8 cellular contexts compared by ENCODE assay signal in the genomic region with DNA sequence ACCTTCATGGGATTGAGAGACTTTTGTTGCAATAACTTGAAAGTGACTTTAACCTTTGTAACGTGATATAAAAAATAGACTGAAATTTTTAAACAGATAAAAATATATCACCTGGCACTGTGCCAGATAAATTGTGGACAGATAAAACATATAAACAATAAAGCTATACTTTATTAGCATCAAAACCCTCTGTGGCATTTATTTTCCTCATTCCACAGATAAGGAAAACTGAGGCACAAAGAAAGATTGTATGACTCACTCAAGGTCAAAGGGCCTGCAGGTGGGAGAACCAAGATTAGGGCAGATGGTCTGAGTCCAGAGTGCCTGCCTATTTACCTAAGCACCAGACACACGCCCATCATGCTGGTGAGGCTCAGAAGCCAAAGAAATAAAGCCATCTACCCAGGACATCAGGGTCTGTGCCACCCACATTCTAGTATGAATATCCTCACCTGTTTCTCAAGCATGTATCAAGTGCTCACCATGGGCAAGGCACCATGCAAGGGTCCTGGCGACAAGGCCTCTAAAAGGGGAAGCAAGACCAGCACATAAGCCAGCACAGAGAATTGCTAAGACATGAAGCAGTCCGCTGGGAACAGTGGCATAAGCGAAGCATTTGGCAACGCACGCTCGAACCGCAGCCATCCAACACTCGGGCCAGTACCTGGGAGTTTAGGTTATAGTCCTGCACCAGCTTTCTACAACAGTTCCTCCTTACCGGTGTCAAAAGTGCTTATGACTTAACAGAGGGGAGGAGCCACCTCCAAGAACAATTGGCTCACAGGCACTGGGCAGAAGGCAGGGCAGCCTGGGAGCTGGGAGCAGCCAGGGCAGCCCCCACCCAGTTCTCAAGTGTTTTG. TPM values are rescaled to one million over a fixed set of nuclear protein-coding genes. Genes with fewer than 3 reads are reported as not detected.
DNase-seq lines count a peak whose midpoint lies in the region; ATAC-seq and TF ChIP-seq lines count a peak whose summit lies in the region.

No MANE protein-coding gene starts in this region.

- peak overlapping the region; percentile 75 for H3K4me3 Mint-ChIP-seq in activated naive CD8-positive, alpha-beta T cell treated with anti-CD3 and anti-CD28 coated beads, Interleukin-2, amount 50 U/mL, for 24 hours

- peaks cover 100% of the 10 kb centered on the region for H3K79me2 ChIP-seq in smooth muscle cell (ENCODE audit: low read depth)

- no peaks in the 10 kb centered on the region for H3K9me3 Mint-ChIP-seq in activated naive CD8-positive, alpha-beta T cell treated with anti-CD3 and anti-CD28 coated beads, Interleukin-2, amount 50 U/mL, for 24 hours

- H3K9me3 ChIP-seq in iPS-20b (ENCODE audit: insufficient read depth, low read depth, low read length) = no peaks in the 10 kb centered on the region
- no peaks in the 10 kb centered on the region for H3K9me3 ChIP-seq in smooth muscle cell (replicated peaks; ENCODE audit: low read depth)

- peak; percentile 31 for ATAC-seq in activated naive CD8-positive, alpha-beta T cell treated with anti-CD3 and anti-CD28 coated beads, Interleukin-2, amount 50 U/mL, for 24 hours

- H3K4me1 Mint-ChIP-seq in activated naive CD8-positive, alpha-beta T cell treated with anti-CD3 and anti-CD28 coated beads, Interleukin-2, amount 50 U/mL, for 24 hours = peaks cover 98% of the 10 kb centered on the region

- H3K27ac ChIP-seq in iPS-20b (ENCODE audit: low read length) (peak overlapping the region; percentile 82), smooth muscle cell (ENCODE audit: low read depth) (peak overlapping the region; percentile 95)

- H3K4me1 ChIP-seq in iPS-20b (ENCODE audit: insufficient read depth, low read length) (peaks cover 61% of the 10 kb centered on the region), smooth muscle cell (ENCODE audit: low read depth) (peaks cover 78% of the 10 kb centered on the region)

- H3K9ac ChIP-seq in iPS-20b (ENCODE audit: low read depth, low read length) (peak overlapping the region; percentile 73; the same call in 1 of the 2 replicates), smooth muscle cell (ENCODE audit: low read depth) (peak overlapping the region; percentile 32)

- H2AFZ ChIP-seq in smooth muscle cell (ENCODE audit: low read depth) = no peak overlapping the region

- peak overlapping the region; percentile 10; the same call in 1 of the 2 replicates for H3K4me3 ChIP-seq in GM12864 (ENCODE audit: low read depth, low read length)
- no peak overlapping the region for H3K4me3 ChIP-seq in iPS-20b (ENCODE audit: low read length)
- H3K4me3 ChIP-seq in smooth muscle cell = no peak overlapping the region

- peaks cover 46% of the 10 kb centered on the region for H3K36me3 Mint-ChIP-seq in activated naive CD8-positive, alpha-beta T cell treated with anti-CD3 and anti-CD28 coated beads, Interleukin-2, amount 50 U/mL, for 24 hours (ENCODE audit: low read depth)

- H3K27me3 Mint-ChIP-seq in activated naive CD8-positive, alpha-beta T cell treated with anti-CD3 and anti-CD28 coated beads, Interleukin-2, amount 50 U/mL, for 24 hours = no peaks in the 10 kb centered on the region

- peaks cover 13% of the 10 kb centered on the region; the same call in 1 of the 2 replicates for H3K36me3 ChIP-seq in iPS-20b (ENCODE audit: insufficient read depth, low read depth, low read length)
- no peaks in the 10 kb centered on the region for H3K36me3 ChIP-seq in smooth muscle cell (ENCODE audit: low read depth)

- peak overlapping the region; percentile 96 for H3K27ac Mint-ChIP-seq in activated naive CD8-positive, alpha-beta T cell treated with anti-CD3 and anti-CD28 coated beads, Interleukin-2, amount 50 U/mL, for 24 hours

- no peak for TF ChIP-seq CTCF in GM12864 (IDR thresholded peaks at IDR 0.05; ENCODE audit: low read depth, low read length, missing control alignments)
- TF ChIP-seq CTCF in smooth muscle cell (IDR thresholded peaks at IDR 0.05; ENCODE audit: borderline replicate concordance, insufficient read depth, poor library complexity, severe bottlenecking) = no peak

- H3F3A ChIP-seq in smooth muscle cell (ENCODE audit: low read depth) = peaks cover 62% of the 10 kb centered on the region

- DNase-seq in GM12864 (ENCODE audit: low read depth) (no peak), NCI-H226 (peak; percentile 37), smooth muscle cell (lab: John Stamatoyannopoulos, UW; ENCODE audit: unreplicated experiment) (no peak), activated gamma-delta T cell (lab: John Stamatoyannopoulos, UW) (no peak), ecto neural progenitor cell (ENCODE audit: low spot score) (no peak), A172 (ENCODE audit: low spot score) (no peak)
- no peak for DNase-seq in activated naive CD8-positive, alpha-beta T cell treated with anti-CD3 and anti-CD28 coated beads, Interleukin-2, amount 50 U/mL, for 24 hours

- 75% methylated on average over 11 of the region's 11 CpGs for WGBS in smooth muscle cell (ENCODE audit: low lambda C conversion rate)

- H3K4me2 ChIP-seq in smooth muscle cell = peak overlapping the region; percentile 81

- H4K20me1 ChIP-seq in smooth muscle cell (ENCODE audit: low read depth) = peaks cover 100% of the 10 kb centered on the region

- H3K27me3 ChIP-seq in iPS-20b (ENCODE audit: insufficient read depth, low read length) (no peaks in the 10 kb centered on the region), smooth muscle cell (ENCODE audit: low read depth) (no peaks in the 10 kb centered on the region)

RNA-seq across cellular contexts. Expression of a gene that starts 17.6 kb away (rescaled TPM):
- 350 and 378 TPM in 2 replicates for total RNA-seq in smooth muscle cell
- polyA plus RNA-seq in smooth muscle cell = 361 and 382 TPM in 2 replicates
- 180 and 245 TPM in 2 replicates for total RNA-seq in A172 (2014; rRNA removed; shearing (Covaris generic))
